8 cellular contexts compared by ENCODE assay signal in the genomic region with DNA sequence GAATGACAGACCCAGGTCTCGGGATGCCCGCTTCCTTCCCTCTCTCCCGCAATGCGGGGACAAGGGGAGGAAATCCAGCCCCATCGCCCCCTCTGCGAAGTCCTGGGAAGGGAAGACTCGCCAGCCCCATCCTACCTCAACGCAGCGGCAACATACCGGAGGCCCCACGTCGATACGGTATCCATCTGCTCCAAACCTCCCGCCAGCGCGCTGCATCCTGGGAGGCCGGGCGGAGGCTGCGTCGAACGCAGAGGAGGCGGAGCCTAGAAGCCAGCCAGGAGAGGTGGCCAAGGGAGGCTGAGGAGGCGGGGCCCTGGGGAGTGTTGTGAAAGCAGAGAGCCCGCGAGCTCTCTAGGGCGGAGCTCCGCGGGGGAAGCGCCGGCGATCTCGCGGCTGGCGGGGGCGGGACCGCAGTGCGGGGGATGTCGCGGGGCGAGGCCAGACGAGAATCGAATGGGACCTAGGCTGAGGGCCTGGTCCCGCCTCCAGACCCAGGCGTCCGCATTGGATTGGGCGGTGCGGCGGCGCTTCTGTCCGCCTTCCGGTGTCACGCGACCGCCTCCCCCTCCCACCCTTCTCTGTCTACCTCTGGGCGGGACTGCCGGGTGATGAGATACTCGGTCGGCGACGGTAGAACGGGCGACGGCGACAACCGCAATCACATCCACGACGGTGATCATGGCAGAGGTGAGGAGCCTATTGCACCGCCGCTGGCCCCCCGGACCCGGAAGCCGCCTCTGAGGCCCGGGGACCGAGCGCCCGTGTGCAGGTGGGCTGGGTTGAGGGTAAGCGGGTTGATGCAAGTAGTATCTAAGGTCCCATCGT. TPM values are rescaled to one million over a fixed set of nuclear protein-coding genes. Genes with fewer than 3 reads are reported as not detected.
DNase-seq lines count a peak whose midpoint lies in the region; ATAC-seq and TF ChIP-seq lines count a peak whose summit lies in the region.

Gene FANCB (minus strand): TSS at position 219 of the 825 bp plus-strand sequence. CDS start 7,559 bp downstream, outside the sequence.
Gene MOSPD2 (plus strand): TSS at position 571 of the 825 bp plus-strand sequence. CDS start 108 bp downstream, at position 679.

- H3K4me1 ChIP-seq in mononuclear cell (ENCODE audit: insufficient read depth, low read length) = peaks cover 19% of the 10 kb centered on the region

- H3K27ac Mint-ChIP-seq in IgD-negative memory B cell = peak within 1 kb of the TSS; percentile 88 to 95 (median 92)

- no peak for TF ChIP-seq CTCF in epithelial cell of esophagus (IDR thresholded peaks at IDR 0.05; ENCODE audit: insufficient read depth, low read depth, low read length, missing control alignments)

- no peaks in the 10 kb centered on the region for H3K9me3 ChIP-seq in mononuclear cell (ENCODE audit: low read depth, low read length)

- peaks cover 6% of the 10 kb centered on the region for H3K36me3 Mint-ChIP-seq in IgD-negative memory B cell

- peaks cover 0 to 3% (median 2%) of the 10 kb centered on the region in 3 donors for H3K9me3 Mint-ChIP-seq in IgD-negative memory B cell

- peak; percentile 96 for ATAC-seq in GM21576 (IDR thresholded peaks at IDR 0.05; ENCODE audit: unreplicated experiment)

- H3K27me3 ChIP-seq in mononuclear cell (ENCODE audit: insufficient read depth, low read length) = no peaks in the 10 kb centered on the region

- peaks cover 2 to 9% (median 8%) of the 10 kb centered on the region in 3 donors for H3K4me1 Mint-ChIP-seq in IgD-negative memory B cell

- peak within 1 kb of the TSS; percentile 89 to 98 (median 94) for H3K4me3 Mint-ChIP-seq in IgD-negative memory B cell

- H3K27me3 Mint-ChIP-seq in IgD-negative memory B cell = no peaks in the 10 kb centered on the region

- H3K4me3 ChIP-seq in epithelial cell of esophagus (ENCODE audit: low read length) = peak within 1 kb of the TSS; percentile 74
- H3K4me3 ChIP-seq in mononuclear cell (ENCODE audit: low read length) = peak within 1 kb of the TSS; percentile 80

- DNase-seq in DMS153 (lab: John Stamatoyannopoulos, UW) (peak; percentile 93), OCI-M1 (lab: John Stamatoyannopoulos, UW) (peak; percentile 96), activated T-cell treated with anti-CD3 and anti-CD28 coated beads for 4 hours (peak; percentile 88), epithelial cell of esophagus (ENCODE audit: low read depth) (peak; percentile 94)
- DNase-seq in stimulated activated CD8-positive, alpha-beta memory T cell treated with anti-CD3 and anti-CD28 coated beads, Interleukin-2, amount 100 ng/mL, for 48 hours (ENCODE audit: low read depth in 2 of 2) = peak; percentile 83 to 86

RNA-seq across cellular contexts. Expression of gene FANCB, which starts in this region (rescaled TPM):
- polyA plus RNA-seq in IgD-negative memory B cell = 4.3 TPM
- total RNA-seq in mononuclear cell = 5.4 TPM

RNA-seq across cellular contexts. Expression of gene MOSPD2, which starts in this region (rescaled TPM):
- polyA plus RNA-seq in IgD-negative memory B cell = 5.6 TPM
- total RNA-seq in mononuclear cell = 9.2 TPM

Comparison
In these comparisons a context has a peak if more than half of its experiments do, and no peak if none do; other contexts are left out.
1. Peak in every context shown above with its lines: DNase-seq, ATAC-seq and H3K4me3 ChIP-seq.